18 cellular contexts compared by ENCODE assay signal in the genomic region with DNA sequence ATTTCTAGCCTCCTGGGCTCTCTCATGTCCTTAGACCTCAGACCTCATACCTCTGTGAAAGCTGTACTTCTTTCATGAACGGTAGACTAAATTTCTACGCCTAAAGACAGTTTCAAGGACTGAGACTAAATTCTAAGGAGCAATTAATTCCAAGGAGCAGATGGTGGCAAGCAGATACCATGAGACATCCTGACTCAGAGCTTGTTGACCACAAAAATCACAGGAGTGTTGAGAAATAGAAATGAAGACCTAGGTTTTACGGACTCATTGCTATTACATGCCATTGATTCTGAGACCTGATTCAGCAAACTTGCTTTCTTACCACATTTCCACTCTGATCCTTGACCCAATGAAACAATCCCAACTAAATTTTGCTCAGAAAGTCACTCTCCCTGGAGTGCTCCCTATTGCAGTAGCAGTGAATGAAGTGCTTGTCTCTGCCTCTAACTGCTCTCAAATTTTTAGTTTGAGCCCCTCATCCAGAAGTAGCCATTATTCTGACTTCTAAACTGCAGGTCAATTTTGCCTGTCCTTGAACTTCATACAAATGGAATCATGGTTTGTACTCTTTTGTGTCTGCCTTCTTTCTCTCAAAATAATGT. TPM values are rescaled to one million over a fixed set of nuclear protein-coding genes. Genes with fewer than 3 reads are reported as not detected.
DNase-seq lines count a peak whose midpoint lies in the region; ATAC-seq and TF ChIP-seq lines count a peak whose summit lies in the region.
"Had no signal": no experiment of that assay in that cellular context is flagged by ENCODE, and none has a peak within 500 bp of the region (broad histone marks: within the 10 kb centered on the region; RNA-seq: fewer than 3 reads in every experiment).

No MANE protein-coding gene starts in this region.

- CTCF ChIA-PET in GM10248 (lab: Yijun Ruan, JAX): interaction anchor here (1.0 to 1.1 kb wide), 2 partner anchors 12 to 21 kb away, joined by 3 to 4 read pairs; no protein-coding TSS in a partner anchor

- H3K4me1 Mint-ChIP-seq in effector memory CD8-positive, alpha-beta T cell (ENCODE audit: low read depth in 2 of 2): no peaks in the 10 kb centered on the region
- H3K4me1 Mint-ChIP-seq: CD4-positive, CD25-positive, alpha-beta regulatory T cell; naive B cell had no signal

- no peak overlapping the region for H3K4me3 ChIP-seq in NB4 (ENCODE audit: low read depth, low read length)
- no peak overlapping the region for H3K4me3 ChIP-seq in epithelial cell of esophagus (ENCODE audit: low read length)
- no peak overlapping the region for H3K4me3 ChIP-seq in gastroesophageal sphincter

- TF ChIP-seq POLR2A in NB4 (IDR thresholded peaks at IDR 0.05; ENCODE audit: extremely low read depth, insufficient read length) (no peak), gastroesophageal sphincter (IDR thresholded peaks at IDR 0.05) (no peak)

- TF ChIP-seq CTCF in NB4 (IDR thresholded peaks at IDR 0.05; ENCODE audit: low read depth, low read length) (no peak), epithelial cell of esophagus (IDR thresholded peaks at IDR 0.05; ENCODE audit: insufficient read depth, low read depth, low read length, missing control alignments) (no peak), GM10248 (IDR thresholded peaks at IDR 0.05; ENCODE audit: control extremely low read depth, extremely low read depth, low read depth, missing control alignments) (no peak), gastroesophageal sphincter (IDR thresholded peaks at IDR 0.05) (no peak)

- H3K36me3 Mint-ChIP-seq in effector memory CD8-positive, alpha-beta T cell (ENCODE audit: insufficient read depth): peaks cover 4% of the 10 kb centered on the region
- H3K36me3 Mint-ChIP-seq: CD4-positive, CD25-positive, alpha-beta regulatory T cell; naive B cell had no signal

- WGBS in gastroesophageal sphincter (ENCODE audit: low coverage in 1 of 2), 2 donors: 84 to 85% methylated on average over 3 of the region's 3 CpGs

- peaks cover 23% of the 10 kb centered on the region in 2 donors for H3K27me3 Mint-ChIP-seq in effector memory CD8-positive, alpha-beta T cell
- H3K27me3 Mint-ChIP-seq: progenitor cell of endocrine pancreas had no signal

- H3K27ac ChIP-seq in gastroesophageal sphincter: no peak overlapping the region

- no peaks in the 10 kb centered on the region for H3K36me3 ChIP-seq in gastroesophageal sphincter

- no peaks in the 10 kb centered on the region for H3K9me3 ChIP-seq in gastroesophageal sphincter

- no peak overlapping the region for H3K27ac Mint-ChIP-seq in effector memory CD8-positive, alpha-beta T cell
- H3K27ac Mint-ChIP-seq: activated CD4-positive, alpha-beta T cell treated with anti-CD3 and anti-CD28 coated beads, Interleukin-2, amount 10 ng/mL, durations not matched to agents 7 days and 5 days; activated T-cell treated with anti-CD3 and anti-CD28 coated beads, Interleukin-2, amount 50 U/mL, for 24 hours; CD4-positive, CD25-positive, alpha-beta regulatory T cell; naive B cell; progenitor cell of endocrine pancreas; T-helper 2 cell treated with Interferon-gamma antibody and Interleukin-4, amounts not matched to agents 5 μg/mL and 100 μg/mL, for 36 hours had no signal

- TF ChIP-seq EP300 in gastroesophageal sphincter (IDR thresholded peaks at IDR 0.05): no peak

- peak; percentile 60 for DNase-seq in GM04503 (ENCODE audit: low read depth)
- DNase-seq in NB4 (ENCODE audit: low read depth): peak; percentile 52
- peak; percentile 76 for DNase-seq in epithelial cell of esophagus (ENCODE audit: low read depth)
- peak; percentile 61 for DNase-seq in non-pigmented ciliary epithelial cell (ENCODE audit: low read depth)
- DNase-seq in effector memory CD8-positive, alpha-beta T cell: no peak
- DNase-seq in GM10248 (ENCODE audit: extremely low spot score): no peak
- no peak for DNase-seq in mucosa of gallbladder (ENCODE audit: low spot score)
- DNase-seq: activated CD4-positive, alpha-beta T cell treated with anti-CD3 and anti-CD28 coated beads, Interleukin-2, amount 10 ng/mL, durations not matched to agents 7 days and 5 days; activated T-cell treated with anti-CD3 and anti-CD28 coated beads, Interleukin-2, amount 50 U/mL, for 24 hours; CD4-positive, CD25-positive, alpha-beta regulatory T cell; left ventricle myocardium superior; naive B cell; NCI-H1092 treated with DMSO at 0.1 percent for 48 hours; NK-92 treated with Interleukin-12 subunit alpha and Interleukin-12 subunit beta, amount 100 ng/mL, for 24 hours had no signal

- H3K4me3 Mint-ChIP-seq in effector memory CD8-positive, alpha-beta T cell: no peak overlapping the region
- H3K4me3 Mint-ChIP-seq: activated CD4-positive, alpha-beta T cell treated with anti-CD3 and anti-CD28 coated beads, Interleukin-2, amount 10 ng/mL, durations not matched to agents 7 days and 5 days; activated T-cell treated with anti-CD3 and anti-CD28 coated beads, Interleukin-2, amount 50 U/mL, for 24 hours; CD4-positive, CD25-positive, alpha-beta regulatory T cell; naive B cell; T-helper 2 cell treated with Interferon-gamma antibody and Interleukin-4, amounts not matched to agents 5 μg/mL and 100 μg/mL, for 36 hours had no signal

- H3K27me3 ChIP-seq in gastroesophageal sphincter: no peaks in the 10 kb centered on the region

- H3K4me1 ChIP-seq in gastroesophageal sphincter: no peaks in the 10 kb centered on the region

- H3K9me3 Mint-ChIP-seq in effector memory CD8-positive, alpha-beta T cell: no peaks in the 10 kb centered on the region
- H3K9me3 Mint-ChIP-seq: activated CD4-positive, alpha-beta T cell treated with anti-CD3 and anti-CD28 coated beads, Interleukin-2, amount 10 ng/mL, durations not matched to agents 7 days and 5 days had no signal

- POLR2A ChIA-PET in GM10248 (lab: Yijun Ruan, JAX): no interaction called here

- no peak for ATAC-seq in effector memory CD8-positive, alpha-beta T cell (replicated peaks)
- ATAC-seq in gastroesophageal sphincter: no peak
- ATAC-seq: esophagus mucosa, left ventricle myocardium superior had no signal

RNA-seq across cellular contexts. Expression of gene PEX5, which starts 52.0 kb away (rescaled TPM):
- 53.7 TPM for total RNA-seq in mucosa of gallbladder
- total RNA-seq in gastroesophageal sphincter: 10 to 100 TPM; 36.8 to 53.2 (median 47.4) TPM

Comparison
In these comparisons a context has a peak if more than half of its experiments do, and no peak if none do; other contexts are left out.
1. DNase-seq: peak in GM04503 (single experiment), NB4 (single experiment), epithelial cell of esophagus (single experiment) and non-pigmented ciliary epithelial cell (single experiment); none in effector memory CD8-positive, alpha-beta T cell (0 of 3), GM10248 (single experiment) and mucosa of gallbladder (single experiment).